2 cellular contexts compared by ENCODE assay signal in genomic region chr12:4649358-4649661, GRCh38.
TF ChIP-seq lines count a peak whose summit lies in the region.

No MANE protein-coding gene starts in this region.

TF ChIP-seq in H1, 55 proteins besides CTCF, POLR2A, EP300 and RAD21:
- TF ChIP-seq RNF2 (IDR thresholded peaks at IDR 0.05; ENCODE audit: borderline replicate concordance, low read depth, low read length, missing control alignments, poor library complexity, severe bottlenecking) (no peak), POLR2AphosphoS5 (IDR thresholded peaks at IDR 0.05; ENCODE audit: low read depth, low read length) (no peak), SIN3A (conservative IDR thresholded peaks at IDR 0.05 in 1 of 2, IDR thresholded peaks at IDR 0.05 in 1 of 2; ENCODE audit: low read depth in 1 of 2, low read length in 2 of 2) (no peak), CEBPB (IDR thresholded peaks at IDR 0.05; ENCODE audit: low read depth, low read length) (no peak), JUN (IDR thresholded peaks at IDR 0.05; ENCODE audit: low read depth, low read length) (no peak), TCF12 (IDR thresholded peaks at IDR 0.05; ENCODE audit: low read depth, low read length) (no peak), SP2 (IDR thresholded peaks at IDR 0.05; ENCODE audit: low read length) (no peak), MAFK (IDR thresholded peaks at IDR 0.05; ENCODE audit: low read depth, low read length) (no peak), RFX5 (IDR thresholded peaks at IDR 0.05; ENCODE audit: borderline replicate concordance, low read depth, low read length) (no peak), SP1 (IDR thresholded peaks at IDR 0.05; ENCODE audit: low read depth, low read length) (no peak), FOSL1 (IDR thresholded peaks at IDR 0.05; ENCODE audit: insufficient read depth, low read depth, low read length) (no peak), YY1 (IDR thresholded peaks at IDR 0.05; ENCODE audit: low read depth, low read length) (no peak)
- TF ChIP-seq, protein P1, sequence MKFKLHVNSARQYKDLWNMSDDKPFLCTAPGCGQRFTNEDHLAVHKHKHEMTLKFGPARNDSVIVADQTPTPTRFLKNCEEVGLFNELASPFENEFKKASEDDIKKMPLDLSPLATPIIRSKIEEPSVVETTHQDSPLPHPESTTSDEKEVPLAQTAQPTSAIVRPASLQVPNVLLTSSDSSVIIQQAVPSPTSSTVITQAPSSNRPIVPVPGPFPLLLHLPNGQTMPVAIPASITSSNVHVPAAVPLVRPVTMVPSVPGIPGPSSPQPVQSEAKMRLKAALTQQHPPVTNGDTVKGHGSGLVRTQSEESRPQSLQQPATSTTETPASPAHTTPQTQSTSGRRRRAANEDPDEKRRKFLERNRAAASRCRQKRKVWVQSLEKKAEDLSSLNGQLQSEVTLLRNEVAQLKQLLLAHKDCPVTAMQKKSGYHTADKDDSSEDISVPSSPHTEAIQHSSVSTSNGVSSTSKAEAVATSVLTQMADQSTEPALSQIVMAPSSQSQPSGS (IDR thresholded peaks at IDR 0.05; ENCODE audit: low read length) = no peak
- TF ChIP-seq, protein P2, sequence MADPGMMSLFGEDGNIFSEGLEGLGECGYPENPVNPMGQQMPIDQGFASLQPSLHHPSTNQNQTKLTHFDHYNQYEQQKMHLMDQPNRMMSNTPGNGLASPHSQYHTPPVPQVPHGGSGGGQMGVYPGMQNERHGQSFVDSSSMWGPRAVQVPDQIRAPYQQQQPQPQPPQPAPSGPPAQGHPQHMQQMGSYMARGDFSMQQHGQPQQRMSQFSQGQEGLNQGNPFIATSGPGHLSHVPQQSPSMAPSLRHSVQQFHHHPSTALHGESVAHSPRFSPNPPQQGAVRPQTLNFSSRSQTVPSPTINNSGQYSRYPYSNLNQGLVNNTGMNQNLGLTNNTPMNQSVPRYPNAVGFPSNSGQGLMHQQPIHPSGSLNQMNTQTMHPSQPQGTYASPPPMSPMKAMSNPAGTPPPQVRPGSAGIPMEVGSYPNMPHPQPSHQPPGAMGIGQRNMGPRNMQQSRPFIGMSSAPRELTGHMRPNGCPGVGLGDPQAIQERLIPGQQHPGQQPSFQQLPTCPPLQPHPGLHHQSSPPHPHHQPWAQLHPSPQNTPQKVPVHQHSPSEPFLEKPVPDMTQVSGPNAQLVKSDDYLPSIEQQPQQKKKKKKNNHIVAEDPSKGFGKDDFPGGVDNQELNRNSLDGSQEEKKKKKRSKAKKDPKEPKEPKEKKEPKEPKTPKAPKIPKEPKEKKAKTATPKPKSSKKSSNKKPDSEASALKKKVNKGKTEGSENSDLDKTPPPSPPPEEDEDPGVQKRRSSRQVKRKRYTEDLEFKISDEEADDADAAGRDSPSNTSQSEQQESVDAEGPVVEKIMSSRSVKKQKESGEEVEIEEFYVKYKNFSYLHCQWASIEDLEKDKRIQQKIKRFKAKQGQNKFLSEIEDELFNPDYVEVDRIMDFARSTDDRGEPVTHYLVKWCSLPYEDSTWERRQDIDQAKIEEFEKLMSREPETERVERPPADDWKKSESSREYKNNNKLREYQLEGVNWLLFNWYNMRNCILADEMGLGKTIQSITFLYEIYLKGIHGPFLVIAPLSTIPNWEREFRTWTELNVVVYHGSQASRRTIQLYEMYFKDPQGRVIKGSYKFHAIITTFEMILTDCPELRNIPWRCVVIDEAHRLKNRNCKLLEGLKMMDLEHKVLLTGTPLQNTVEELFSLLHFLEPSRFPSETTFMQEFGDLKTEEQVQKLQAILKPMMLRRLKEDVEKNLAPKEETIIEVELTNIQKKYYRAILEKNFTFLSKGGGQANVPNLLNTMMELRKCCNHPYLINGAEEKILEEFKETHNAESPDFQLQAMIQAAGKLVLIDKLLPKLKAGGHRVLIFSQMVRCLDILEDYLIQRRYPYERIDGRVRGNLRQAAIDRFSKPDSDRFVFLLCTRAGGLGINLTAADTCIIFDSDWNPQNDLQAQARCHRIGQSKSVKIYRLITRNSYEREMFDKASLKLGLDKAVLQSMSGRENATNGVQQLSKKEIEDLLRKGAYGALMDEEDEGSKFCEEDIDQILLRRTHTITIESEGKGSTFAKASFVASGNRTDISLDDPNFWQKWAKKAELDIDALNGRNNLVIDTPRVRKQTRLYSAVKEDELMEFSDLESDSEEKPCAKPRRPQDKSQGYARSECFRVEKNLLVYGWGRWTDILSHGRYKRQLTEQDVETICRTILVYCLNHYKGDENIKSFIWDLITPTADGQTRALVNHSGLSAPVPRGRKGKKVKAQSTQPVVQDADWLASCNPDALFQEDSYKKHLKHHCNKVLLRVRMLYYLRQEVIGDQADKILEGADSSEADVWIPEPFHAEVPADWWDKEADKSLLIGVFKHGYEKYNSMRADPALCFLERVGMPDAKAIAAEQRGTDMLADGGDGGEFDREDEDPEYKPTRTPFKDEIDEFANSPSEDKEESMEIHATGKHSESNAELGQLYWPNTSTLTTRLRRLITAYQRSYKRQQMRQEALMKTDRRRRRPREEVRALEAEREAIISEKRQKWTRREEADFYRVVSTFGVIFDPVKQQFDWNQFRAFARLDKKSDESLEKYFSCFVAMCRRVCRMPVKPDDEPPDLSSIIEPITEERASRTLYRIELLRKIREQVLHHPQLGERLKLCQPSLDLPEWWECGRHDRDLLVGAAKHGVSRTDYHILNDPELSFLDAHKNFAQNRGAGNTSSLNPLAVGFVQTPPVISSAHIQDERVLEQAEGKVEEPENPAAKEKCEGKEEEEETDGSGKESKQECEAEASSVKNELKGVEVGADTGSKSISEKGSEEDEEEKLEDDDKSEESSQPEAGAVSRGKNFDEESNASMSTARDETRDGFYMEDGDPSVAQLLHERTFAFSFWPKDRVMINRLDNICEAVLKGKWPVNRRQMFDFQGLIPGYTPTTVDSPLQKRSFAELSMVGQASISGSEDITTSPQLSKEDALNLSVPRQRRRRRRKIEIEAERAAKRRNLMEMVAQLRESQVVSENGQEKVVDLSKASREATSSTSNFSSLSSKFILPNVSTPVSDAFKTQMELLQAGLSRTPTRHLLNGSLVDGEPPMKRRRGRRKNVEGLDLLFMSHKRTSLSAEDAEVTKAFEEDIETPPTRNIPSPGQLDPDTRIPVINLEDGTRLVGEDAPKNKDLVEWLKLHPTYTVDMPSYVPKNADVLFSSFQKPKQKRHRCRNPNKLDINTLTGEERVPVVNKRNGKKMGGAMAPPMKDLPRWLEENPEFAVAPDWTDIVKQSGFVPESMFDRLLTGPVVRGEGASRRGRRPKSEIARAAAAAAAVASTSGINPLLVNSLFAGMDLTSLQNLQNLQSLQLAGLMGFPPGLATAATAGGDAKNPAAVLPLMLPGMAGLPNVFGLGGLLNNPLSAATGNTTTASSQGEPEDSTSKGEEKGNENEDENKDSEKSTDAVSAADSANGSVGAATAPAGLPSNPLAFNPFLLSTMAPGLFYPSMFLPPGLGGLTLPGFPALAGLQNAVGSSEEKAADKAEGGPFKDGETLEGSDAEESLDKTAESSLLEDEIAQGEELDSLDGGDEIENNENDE (IDR thresholded peaks at IDR 0.05; ENCODE audit: insufficient replicate concordance, low read length) = no peak

TF ChIP-seq in neural cell, 6 proteins besides CTCF, POLR2A, EP300 and RAD21:
- TF ChIP-seq TAF1 (IDR thresholded peaks at IDR 0.05; ENCODE audit: low read depth) (no peak), MXI1 (conservative IDR thresholded peaks at IDR 0.05; ENCODE audit: poor library complexity, severe bottlenecking) (no peak), EZH2 (IDR thresholded peaks at IDR 0.05; ENCODE audit: borderline replicate concordance, insufficient read depth, low read length, poor library complexity, severe bottlenecking) (no peak), SMC3 (conservative IDR thresholded peaks at IDR 0.05; ENCODE audit: poor library complexity) (no peak), POLR2AphosphoS5 (IDR thresholded peaks at IDR 0.05) (no peak), REST (IDR thresholded peaks at IDR 0.05; ENCODE audit: borderline replicate concordance) (no peak)
